19 cellular contexts compared by ENCODE assay signal in genomic region chr6:106473807-106474206, GRCh38.
DNase-seq lines count a peak whose midpoint lies in the region; ATAC-seq, FAIRE-seq and TF ChIP-seq lines count a peak whose summit lies in the region.
"Had no signal": no experiment of that assay in that cellular context is flagged by ENCODE, and none has a peak within 500 bp of the region (broad histone marks: within the 10 kb centered on the region; RNA-seq: fewer than 3 reads in every experiment).

No MANE protein-coding gene starts in this region.

- CTCF ChIA-PET in mammary epithelial cell (lab: Charles Lee; ENCODE audit: low non-redundant PET) = interaction anchor here (0.6 kb wide), 1 partner anchor 9 kb away, joined by 3 read pairs; no protein-coding TSS in a partner anchor

- H3K79me2 ChIP-seq in mammary epithelial cell (ENCODE audit: insufficient read depth, low read length) (peaks cover 55% of the 10 kb centered on the region), keratinocyte (ENCODE audit: control insufficient read depth, insufficient read depth, low read length) (peaks cover 2% of the 10 kb centered on the region), Karpas-422 (ENCODE audit: low read length) (no peaks in the 10 kb centered on the region)

- H3K4me3 ChIP-seq in mammary epithelial cell (replicated peaks in 1 of 3; ENCODE audit: insufficient read depth in 1 of 3, low read depth in 2 of 3, low read length in 3 of 3) (no peak overlapping the region), keratinocyte (ENCODE audit: control insufficient read depth in 2 of 3, extremely low read depth in 1 of 3, insufficient read depth in 2 of 3, low read depth in 1 of 3, low read length in 3 of 3) (no peak overlapping the region), Karpas-422 (ENCODE audit: low read length) (no peak overlapping the region)
- H3K4me3 ChIP-seq: lung had no signal

- no TSS peak for BruUV-seq in mammary epithelial cell (replicated peaks; lab: Mats Ljungman, UMichigan)

- no peaks in the 10 kb centered on the region for H3K9me1 ChIP-seq in keratinocyte (ENCODE audit: control insufficient read depth, extremely low read depth, insufficient read depth, low read length)

- FAIRE-seq in keratinocyte (lab: Jason Lieb, UNC) = peak; percentile 73
- FAIRE-seq: endometrium, G401.6, GM18507 had no signal

- H3K9me2 ChIP-seq in Karpas-422 (replicated peaks; ENCODE audit: insufficient read depth, low read length) = no peaks in the 10 kb centered on the region

- dilution Hi-C loops in mammary epithelial cell (cut with HindIII; ENCODE audit: low sequenced_read_pairs) = no loop called here
- dilution Hi-C loops in keratinocyte (cut with MboI; ENCODE audit: extremely low pct_ligation_motif_present, low sequenced_read_pairs) = no loop called here

- in situ Hi-C loops in mammary epithelial cell (cut with MboI; ENCODE audit: low sequenced_read_pairs in 2 of 2) = no loop called here

- 71% methylated on average over 1 of the region's 1 CpG for WGBS in mammary epithelial cell (ENCODE audit: low coverage, missing lambda C conversion rate)

- H3K36me3 ChIP-seq in mammary epithelial cell (ENCODE audit: insufficient read depth, low read length) (no peaks in the 10 kb centered on the region), keratinocyte (ENCODE audit: control insufficient read depth in 2 of 2, extremely low read depth in 1 of 2, insufficient read depth in 2 of 2, low read length in 2 of 2) (no peaks in the 10 kb centered on the region), Karpas-422 (ENCODE audit: insufficient read depth, low read length) (no peaks in the 10 kb centered on the region)

- H3K4me1 ChIP-seq in mammary epithelial cell (ENCODE audit: insufficient read depth, low read length) (peaks cover 46% of the 10 kb centered on the region), keratinocyte (ENCODE audit: control insufficient read depth, extremely low read depth, insufficient read depth, low read length) (peaks cover 41% of the 10 kb centered on the region), Karpas-422 (ENCODE audit: low read length) (peaks cover 14% of the 10 kb centered on the region)

- H3K9ac ChIP-seq in mammary epithelial cell (ENCODE audit: insufficient read depth, low read length) = no peak overlapping the region
- H3K9ac ChIP-seq in keratinocyte (ENCODE audit: control insufficient read depth, extremely low read depth, insufficient read depth, low read length) = no peak overlapping the region
- no peak overlapping the region for H3K9ac ChIP-seq in Karpas-422 (ENCODE audit: low read length)

- TF ChIP-seq CTCF in mammary epithelial cell (conservative IDR thresholded peaks at IDR 0.05 in 1 of 2, IDR thresholded peaks at IDR 0.05 in 1 of 2; ENCODE audit: extremely low read depth in 1 of 2, insufficient read depth in 1 of 2, low read depth in 1 of 2, low read length in 2 of 2) = no peak
- TF ChIP-seq CTCF in keratinocyte (optimal IDR thresholded peaks at IDR 0.05 in 1 of 3, IDR thresholded peaks at IDR 0.05 in 1 of 3, conservative IDR thresholded peaks at IDR 0.05 in 1 of 3; ENCODE audit: extremely low read depth in 1 of 3, insufficient read depth in 2 of 3, low read length in 3 of 3) = no peak
- TF ChIP-seq CTCF in GM20000 (IDR thresholded peaks at IDR 0.05; ENCODE audit: extremely low read depth, missing control alignments) = no peak

- H3K27ac ChIP-seq in mammary epithelial cell (ENCODE audit: insufficient read depth, low read depth, low read length) (peak overlapping the region; percentile 52), keratinocyte (ENCODE audit: control insufficient read depth, insufficient read depth, low read length) (peak overlapping the region; percentile 52), Karpas-422 (ENCODE audit: low read length) (no peak overlapping the region)

- peak overlapping the region; percentile 44 for H3K4me2 ChIP-seq in mammary epithelial cell (ENCODE audit: insufficient read depth, low read depth, low read length)
- H3K4me2 ChIP-seq in keratinocyte (ENCODE audit: control insufficient read depth, extremely low read depth, insufficient read depth, low read depth, low read length) = peak overlapping the region; percentile 60
- H3K4me2 ChIP-seq in Karpas-422 (ENCODE audit: low read depth, low read length, poor library complexity, severe bottlenecking) = no peak overlapping the region

- H2AFZ ChIP-seq in mammary epithelial cell (ENCODE audit: low read depth, low read length) (no peak overlapping the region), keratinocyte (ENCODE audit: control insufficient read depth, low read length) (no peak overlapping the region), Karpas-422 (ENCODE audit: low read length) (no peak overlapping the region)

- H3K9me3 ChIP-seq in mammary epithelial cell (replicated peaks; ENCODE audit: insufficient read depth, low read length) = no peaks in the 10 kb centered on the region
- no peaks in the 10 kb centered on the region for H3K9me3 ChIP-seq in keratinocyte (ENCODE audit: control insufficient read depth, low read depth, low read length)
- H3K9me3 ChIP-seq in Karpas-422 (ENCODE audit: low read length) = no peaks in the 10 kb centered on the region

- intact Hi-C loops in mammary epithelial cell (cut with micrococcal nuclease) = no loop called here

- no peaks in the 10 kb centered on the region for H3K27me3 ChIP-seq in mammary epithelial cell (ENCODE audit: insufficient read depth, low read length)
- no peaks in the 10 kb centered on the region for H3K27me3 ChIP-seq in keratinocyte (ENCODE audit: control insufficient read depth, extremely low read depth, insufficient read depth, low read length)
- no peaks in the 10 kb centered on the region for H3K27me3 ChIP-seq in Karpas-422 (ENCODE audit: low read length)

- H4K20me1 ChIP-seq in mammary epithelial cell (ENCODE audit: insufficient read depth, low read length) (no peaks in the 10 kb centered on the region), keratinocyte (ENCODE audit: control insufficient read depth, extremely low read depth, insufficient read depth, low read length) (no peaks in the 10 kb centered on the region), Karpas-422 (ENCODE audit: insufficient read depth, low read depth, low read length) (no peaks in the 10 kb centered on the region)

- peak; percentile 49 to 55 for DNase-seq in AML-193 (lab: John Stamatoyannopoulos, UW)
- peak; percentile 66 for DNase-seq in LHCN-M2 (ENCODE audit: low read depth)
- peak; percentile 77 for DNase-seq in mammary epithelial cell
- no peak for DNase-seq in keratinocyte (ENCODE audit: low read depth, low spot score)
- no peak for DNase-seq in Karpas-422
- DNase-seq in GM20000 (ENCODE audit: low spot score) = no peak
- no peak for DNase-seq in germinal center (ENCODE audit: low spot score)
- DNase-seq: activated CD8-positive, alpha-beta memory T cell treated with anti-CD3 and anti-CD28 coated beads for 24 hours; CD4-positive, alpha-beta memory T cell; H9; NCI-H1930; SHP77; stimulated activated CD4-positive, alpha-beta T cell treated with anti-CD3 and anti-CD28 coated beads, Interleukin-2, amount 100 ng/mL, for 48 hours had no signal

- no peak for ATAC-seq in GM19397 (IDR thresholded peaks at IDR 0.05; ENCODE audit: unreplicated experiment)
- ATAC-seq: natural killer cell treated with Interleukin-12 subunit alpha and Interleukin-12 subunit beta and Interleukin-15 and Interleukin-18, amount 100 ng/mL, for 72 hours had no signal

Comparison
In these comparisons a context has a peak if more than half of its experiments do, and no peak if none do; other contexts are left out.
1. DNase-seq: peak in AML-193 (2 of 2), LHCN-M2 (single experiment) and mammary epithelial cell (single experiment); none in keratinocyte (single experiment), Karpas-422 (single experiment), GM20000 (single experiment) and germinal center (single experiment).